ENCODE assay signal across 1 cellular context in the genomic region with DNA sequence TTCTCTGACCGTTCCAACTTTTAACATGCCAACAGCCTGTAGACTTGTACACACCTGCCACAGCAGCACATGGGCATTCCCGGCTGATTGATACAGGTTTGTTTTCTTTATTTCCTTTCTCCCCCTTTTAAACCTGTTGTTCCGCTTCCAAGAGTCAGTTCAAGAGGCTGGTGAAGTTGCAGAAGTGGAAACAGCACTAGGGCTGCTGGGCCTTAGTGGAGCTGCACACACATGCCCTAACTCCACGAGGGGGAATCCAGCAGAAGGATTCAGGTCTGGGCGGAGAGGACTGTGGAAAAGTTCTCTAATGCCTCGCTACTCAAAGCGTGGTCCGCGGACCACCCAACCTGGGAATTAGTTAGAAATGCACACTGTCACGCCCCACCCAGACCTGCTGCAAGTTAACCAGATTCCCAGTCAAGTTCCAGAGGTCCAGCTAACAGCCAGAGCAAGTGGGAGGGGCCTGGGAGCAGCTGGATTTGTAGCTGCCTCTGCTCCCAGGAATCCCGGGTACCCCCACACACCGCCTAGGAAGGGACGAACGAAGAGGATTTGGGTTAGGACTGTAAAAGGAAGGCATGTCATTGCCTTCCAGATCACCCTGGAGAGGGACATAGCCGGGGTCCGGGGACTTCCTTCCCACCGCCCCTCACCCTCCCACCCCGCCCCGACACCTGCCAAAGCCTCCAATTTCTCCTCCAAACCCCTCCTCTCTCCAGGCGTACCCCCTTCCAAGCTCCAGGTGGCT.
TF ChIP-seq lines count a peak whose summit lies in the region.

No MANE protein-coding gene starts in this region.

TF ChIP-seq in HepG2, 621 proteins besides CTCF, POLR2A, EP300 and RAD21 (continued from another document and continues in another):
- TF ChIP-seq, protein P1, sequence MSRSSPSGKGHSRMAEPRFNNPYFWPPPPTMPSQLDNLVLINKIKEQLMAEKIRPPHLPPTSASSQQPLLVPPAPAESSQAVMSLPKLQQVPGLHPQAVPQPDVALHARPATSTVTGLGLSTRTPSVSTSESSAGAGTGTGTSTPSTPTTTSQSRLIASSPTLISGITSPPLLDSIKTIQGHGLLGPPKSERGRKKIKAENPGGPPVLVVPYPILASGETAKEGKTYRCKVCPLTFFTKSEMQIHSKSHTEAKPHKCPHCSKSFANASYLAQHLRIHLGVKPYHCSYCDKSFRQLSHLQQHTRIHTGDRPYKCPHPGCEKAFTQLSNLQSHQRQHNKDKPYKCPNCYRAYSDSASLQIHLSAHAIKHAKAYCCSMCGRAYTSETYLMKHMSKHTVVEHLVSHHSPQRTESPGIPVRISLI (CRISPR knock-in tag; IDR thresholded peaks at IDR 0.05; ENCODE audit: borderline replicate concordance) = no peak
- TF ChIP-seq EZH2 (conservative IDR thresholded peaks at IDR 0.05; ENCODE audit: low read depth, low read length) (no peak), POGZ (CRISPR knock-in tag; IDR thresholded peaks at IDR 0.05) (no peak), TSC22D2 (CRISPR knock-in tag; IDR thresholded peaks at IDR 0.05; ENCODE audit: borderline replicate concordance) (0 out of 2 replicates have a peak, but pooled peaks have one; percentile 44), RBAK (CRISPR knock-in tag; IDR thresholded peaks at IDR 0.05) (no peak), FOSL2 (CRISPR knock-in tag; IDR thresholded peaks at IDR 0.05) (no peak; the same call in 1 of the 2 replicates), ZNF253 (CRISPR knock-in tag; IDR thresholded peaks at IDR 0.05; ENCODE audit: borderline replicate concordance) (no peak), SKI (IDR thresholded peaks at IDR 0.05; ENCODE audit: partially characterized antibody) (no peak), KLF15 (CRISPR knock-in tag; IDR thresholded peaks at IDR 0.05; ENCODE audit: borderline replicate concordance) (no peak), ONECUT2 (CRISPR knock-in tag; IDR thresholded peaks at IDR 0.05) (no peak), ZNF17 (CRISPR knock-in tag; IDR thresholded peaks at IDR 0.05) (no peak), ZNF550 (CRISPR knock-in tag; IDR thresholded peaks at IDR 0.05; ENCODE audit: borderline replicate concordance) (0 out of 2 replicates have a peak, but pooled peaks have one; percentile 24), TOE1 (CRISPR knock-in tag; IDR thresholded peaks at IDR 0.05) (no peak), ZNF619 (CRISPR knock-in tag; IDR thresholded peaks at IDR 0.05) (no peak), ZNF121 (CRISPR knock-in tag; IDR thresholded peaks at IDR 0.05) (no peak), ZNF703 (CRISPR knock-in tag; IDR thresholded peaks at IDR 0.05; ENCODE audit: borderline replicate concordance) (no peak), SP2 (CRISPR knock-in tag; IDR thresholded peaks at IDR 0.05) (no peak; the same call in 1 of the 2 replicates), ZNF136 (CRISPR knock-in tag; IDR thresholded peaks at IDR 0.05; ENCODE audit: low read depth) (no peak), JDP2 (CRISPR knock-in tag; IDR thresholded peaks at IDR 0.05; ENCODE audit: borderline replicate concordance) (no peak), HOXA7 (CRISPR knock-in tag; IDR thresholded peaks at IDR 0.05) (no peak)
- TF ChIP-seq, protein P2, sequence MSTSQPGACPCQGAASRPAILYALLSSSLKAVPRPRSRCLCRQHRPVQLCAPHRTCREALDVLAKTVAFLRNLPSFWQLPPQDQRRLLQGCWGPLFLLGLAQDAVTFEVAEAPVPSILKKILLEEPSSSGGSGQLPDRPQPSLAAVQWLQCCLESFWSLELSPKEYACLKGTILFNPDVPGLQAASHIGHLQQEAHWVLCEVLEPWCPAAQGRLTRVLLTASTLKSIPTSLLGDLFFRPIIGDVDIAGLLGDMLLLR (CRISPR knock-in tag; IDR thresholded peaks at IDR 0.05) = no peak
- TF ChIP-seq, protein P3, sequence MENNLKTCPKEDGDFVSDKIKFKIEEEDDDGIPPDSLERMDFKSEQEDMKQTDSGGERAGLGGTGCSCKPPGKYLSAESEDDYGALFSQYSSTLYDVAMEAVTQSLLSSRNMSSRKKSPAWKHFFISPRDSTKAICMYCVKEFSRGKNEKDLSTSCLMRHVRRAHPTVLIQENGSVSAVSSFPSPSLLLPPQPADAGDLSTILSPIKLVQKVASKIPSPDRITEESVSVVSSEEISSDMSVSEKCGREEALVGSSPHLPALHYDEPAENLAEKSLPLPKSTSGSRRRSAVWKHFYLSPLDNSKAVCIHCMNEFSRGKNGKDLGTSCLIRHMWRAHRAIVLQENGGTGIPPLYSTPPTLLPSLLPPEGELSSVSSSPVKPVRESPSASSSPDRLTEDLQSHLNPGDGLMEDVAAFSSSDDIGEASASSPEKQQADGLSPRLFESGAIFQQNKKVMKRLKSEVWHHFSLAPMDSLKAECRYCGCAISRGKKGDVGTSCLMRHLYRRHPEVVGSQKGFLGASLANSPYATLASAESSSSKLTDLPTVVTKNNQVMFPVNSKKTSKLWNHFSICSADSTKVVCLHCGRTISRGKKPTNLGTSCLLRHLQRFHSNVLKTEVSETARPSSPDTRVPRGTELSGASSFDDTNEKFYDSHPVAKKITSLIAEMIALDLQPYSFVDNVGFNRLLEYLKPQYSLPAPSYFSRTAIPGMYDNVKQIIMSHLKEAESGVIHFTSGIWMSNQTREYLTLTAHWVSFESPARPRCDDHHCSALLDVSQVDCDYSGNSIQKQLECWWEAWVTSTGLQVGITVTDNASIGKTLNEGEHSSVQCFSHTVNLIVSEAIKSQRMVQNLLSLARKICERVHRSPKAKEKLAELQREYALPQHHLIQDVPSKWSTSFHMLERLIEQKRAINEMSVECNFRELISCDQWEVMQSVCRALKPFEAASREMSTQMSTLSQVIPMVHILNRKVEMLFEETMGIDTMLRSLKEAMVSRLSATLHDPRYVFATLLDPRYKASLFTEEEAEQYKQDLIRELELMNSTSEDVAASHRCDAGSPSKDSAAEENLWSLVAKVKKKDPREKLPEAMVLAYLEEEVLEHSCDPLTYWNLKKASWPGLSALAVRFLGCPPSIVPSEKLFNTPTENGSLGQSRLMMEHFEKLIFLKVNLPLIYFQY (CRISPR knock-in tag; IDR thresholded peaks at IDR 0.05; ENCODE audit: borderline replicate concordance) = no peak
- TF ChIP-seq, protein P4, sequence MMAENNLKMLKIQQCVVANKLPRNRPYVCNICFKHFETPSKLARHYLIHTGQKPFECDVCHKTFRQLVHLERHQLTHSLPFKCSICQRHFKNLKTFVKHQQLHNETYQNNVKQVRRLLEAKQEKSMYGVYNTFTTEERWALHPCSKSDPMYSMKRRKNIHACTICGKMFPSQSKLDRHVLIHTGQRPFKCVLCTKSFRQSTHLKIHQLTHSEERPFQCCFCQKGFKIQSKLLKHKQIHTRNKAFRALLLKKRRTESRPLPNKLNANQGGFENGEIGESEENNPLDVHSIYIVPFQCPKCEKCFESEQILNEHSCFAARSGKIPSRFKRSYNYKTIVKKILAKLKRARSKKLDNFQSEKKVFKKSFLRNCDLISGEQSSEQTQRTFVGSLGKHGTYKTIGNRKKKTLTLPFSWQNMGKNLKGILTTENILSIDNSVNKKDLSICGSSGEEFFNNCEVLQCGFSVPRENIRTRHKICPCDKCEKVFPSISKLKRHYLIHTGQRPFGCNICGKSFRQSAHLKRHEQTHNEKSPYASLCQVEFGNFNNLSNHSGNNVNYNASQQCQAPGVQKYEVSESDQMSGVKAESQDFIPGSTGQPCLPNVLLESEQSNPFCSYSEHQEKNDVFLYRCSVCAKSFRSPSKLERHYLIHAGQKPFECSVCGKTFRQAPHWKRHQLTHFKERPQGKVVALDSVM (CRISPR knock-in tag; IDR thresholded peaks at IDR 0.05) = no peak
- TF ChIP-seq, protein P5, sequence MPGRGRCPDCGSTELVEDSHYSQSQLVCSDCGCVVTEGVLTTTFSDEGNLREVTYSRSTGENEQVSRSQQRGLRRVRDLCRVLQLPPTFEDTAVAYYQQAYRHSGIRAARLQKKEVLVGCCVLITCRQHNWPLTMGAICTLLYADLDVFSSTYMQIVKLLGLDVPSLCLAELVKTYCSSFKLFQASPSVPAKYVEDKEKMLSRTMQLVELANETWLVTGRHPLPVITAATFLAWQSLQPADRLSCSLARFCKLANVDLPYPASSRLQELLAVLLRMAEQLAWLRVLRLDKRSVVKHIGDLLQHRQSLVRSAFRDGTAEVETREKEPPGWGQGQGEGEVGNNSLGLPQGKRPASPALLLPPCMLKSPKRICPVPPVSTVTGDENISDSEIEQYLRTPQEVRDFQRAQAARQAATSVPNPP (CRISPR knock-in tag; IDR thresholded peaks at IDR 0.05) = no peak
- TF ChIP-seq, protein P6, sequence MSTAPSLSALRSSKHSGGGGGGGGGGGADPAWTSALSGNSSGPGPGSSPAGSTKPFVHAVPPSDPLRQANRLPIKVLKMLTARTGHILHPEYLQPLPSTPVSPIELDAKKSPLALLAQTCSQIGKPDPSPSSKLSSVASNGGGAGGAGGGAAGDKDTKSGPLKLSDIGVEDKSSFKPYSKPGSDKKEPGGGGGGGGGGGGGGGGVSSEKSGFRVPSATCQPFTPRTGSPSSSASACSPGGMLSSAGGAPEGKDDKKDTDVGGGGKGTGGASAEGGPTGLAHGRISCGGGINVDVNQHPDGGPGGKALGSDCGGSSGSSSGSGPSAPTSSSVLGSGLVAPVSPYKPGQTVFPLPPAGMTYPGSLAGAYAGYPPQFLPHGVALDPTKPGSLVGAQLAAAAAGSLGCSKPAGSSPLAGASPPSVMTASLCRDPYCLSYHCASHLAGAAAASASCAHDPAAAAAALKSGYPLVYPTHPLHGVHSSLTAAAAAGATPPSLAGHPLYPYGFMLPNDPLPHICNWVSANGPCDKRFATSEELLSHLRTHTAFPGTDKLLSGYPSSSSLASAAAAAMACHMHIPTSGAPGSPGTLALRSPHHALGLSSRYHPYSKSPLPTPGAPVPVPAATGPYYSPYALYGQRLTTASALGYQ (CRISPR knock-in tag; IDR thresholded peaks at IDR 0.05) = no peak
- TF ChIP-seq, protein P7, sequence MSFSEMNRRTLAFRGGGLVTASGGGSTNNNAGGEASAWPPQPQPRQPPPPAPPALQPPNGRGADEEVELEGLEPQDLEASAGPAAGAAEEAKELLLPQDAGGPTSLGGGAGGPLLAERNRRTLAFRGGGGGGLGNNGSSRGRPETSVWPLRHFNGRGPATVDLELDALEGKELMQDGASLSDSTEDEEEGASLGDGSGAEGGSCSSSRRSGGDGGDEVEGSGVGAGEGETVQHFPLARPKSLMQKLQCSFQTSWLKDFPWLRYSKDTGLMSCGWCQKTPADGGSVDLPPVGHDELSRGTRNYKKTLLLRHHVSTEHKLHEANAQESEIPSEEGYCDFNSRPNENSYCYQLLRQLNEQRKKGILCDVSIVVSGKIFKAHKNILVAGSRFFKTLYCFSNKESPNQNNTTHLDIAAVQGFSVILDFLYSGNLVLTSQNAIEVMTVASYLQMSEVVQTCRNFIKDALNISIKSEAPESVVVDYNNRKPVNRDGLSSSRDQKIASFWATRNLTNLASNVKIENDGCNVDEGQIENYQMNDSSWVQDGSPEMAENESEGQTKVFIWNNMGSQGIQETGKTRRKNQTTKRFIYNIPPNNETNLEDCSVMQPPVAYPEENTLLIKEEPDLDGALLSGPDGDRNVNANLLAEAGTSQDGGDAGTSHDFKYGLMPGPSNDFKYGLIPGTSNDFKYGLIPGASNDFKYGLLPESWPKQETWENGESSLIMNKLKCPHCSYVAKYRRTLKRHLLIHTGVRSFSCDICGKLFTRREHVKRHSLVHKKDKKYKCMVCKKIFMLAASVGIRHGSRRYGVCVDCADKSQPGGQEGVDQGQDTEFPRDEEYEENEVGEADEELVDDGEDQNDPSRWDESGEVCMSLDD (CRISPR knock-in tag; IDR thresholded peaks at IDR 0.05; ENCODE audit: borderline replicate concordance) = no peak; the same call in 1 of the 2 replicates
- TF ChIP-seq, protein P8, sequence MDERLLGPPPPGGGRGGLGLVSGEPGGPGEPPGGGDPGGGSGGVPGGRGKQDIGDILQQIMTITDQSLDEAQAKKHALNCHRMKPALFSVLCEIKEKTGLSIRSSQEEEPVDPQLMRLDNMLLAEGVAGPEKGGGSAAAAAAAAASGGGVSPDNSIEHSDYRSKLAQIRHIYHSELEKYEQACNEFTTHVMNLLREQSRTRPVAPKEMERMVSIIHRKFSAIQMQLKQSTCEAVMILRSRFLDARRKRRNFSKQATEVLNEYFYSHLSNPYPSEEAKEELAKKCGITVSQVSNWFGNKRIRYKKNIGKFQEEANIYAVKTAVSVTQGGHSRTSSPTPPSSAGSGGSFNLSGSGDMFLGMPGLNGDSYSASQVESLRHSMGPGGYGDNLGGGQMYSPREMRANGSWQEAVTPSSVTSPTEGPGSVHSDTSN (CRISPR knock-in tag; IDR thresholded peaks at IDR 0.05) = no peak
- TF ChIP-seq, protein P9, sequence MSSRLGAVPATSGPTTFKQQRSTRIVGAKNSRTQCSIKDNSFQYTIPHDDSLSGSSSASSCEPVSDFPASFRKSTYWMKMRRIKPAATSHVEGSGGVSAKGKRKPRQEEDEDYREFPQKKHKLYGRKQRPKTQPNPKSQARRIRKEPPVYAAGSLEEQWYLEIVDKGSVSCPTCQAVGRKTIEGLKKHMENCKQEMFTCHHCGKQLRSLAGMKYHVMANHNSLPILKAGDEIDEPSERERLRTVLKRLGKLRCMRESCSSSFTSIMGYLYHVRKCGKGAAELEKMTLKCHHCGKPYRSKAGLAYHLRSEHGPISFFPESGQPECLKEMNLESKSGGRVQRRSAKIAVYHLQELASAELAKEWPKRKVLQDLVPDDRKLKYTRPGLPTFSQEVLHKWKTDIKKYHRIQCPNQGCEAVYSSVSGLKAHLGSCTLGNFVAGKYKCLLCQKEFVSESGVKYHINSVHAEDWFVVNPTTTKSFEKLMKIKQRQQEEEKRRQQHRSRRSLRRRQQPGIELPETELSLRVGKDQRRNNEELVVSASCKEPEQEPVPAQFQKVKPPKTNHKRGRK (CRISPR knock-in tag; IDR thresholded peaks at IDR 0.05) = no peak
- TF ChIP-seq, protein P10, sequence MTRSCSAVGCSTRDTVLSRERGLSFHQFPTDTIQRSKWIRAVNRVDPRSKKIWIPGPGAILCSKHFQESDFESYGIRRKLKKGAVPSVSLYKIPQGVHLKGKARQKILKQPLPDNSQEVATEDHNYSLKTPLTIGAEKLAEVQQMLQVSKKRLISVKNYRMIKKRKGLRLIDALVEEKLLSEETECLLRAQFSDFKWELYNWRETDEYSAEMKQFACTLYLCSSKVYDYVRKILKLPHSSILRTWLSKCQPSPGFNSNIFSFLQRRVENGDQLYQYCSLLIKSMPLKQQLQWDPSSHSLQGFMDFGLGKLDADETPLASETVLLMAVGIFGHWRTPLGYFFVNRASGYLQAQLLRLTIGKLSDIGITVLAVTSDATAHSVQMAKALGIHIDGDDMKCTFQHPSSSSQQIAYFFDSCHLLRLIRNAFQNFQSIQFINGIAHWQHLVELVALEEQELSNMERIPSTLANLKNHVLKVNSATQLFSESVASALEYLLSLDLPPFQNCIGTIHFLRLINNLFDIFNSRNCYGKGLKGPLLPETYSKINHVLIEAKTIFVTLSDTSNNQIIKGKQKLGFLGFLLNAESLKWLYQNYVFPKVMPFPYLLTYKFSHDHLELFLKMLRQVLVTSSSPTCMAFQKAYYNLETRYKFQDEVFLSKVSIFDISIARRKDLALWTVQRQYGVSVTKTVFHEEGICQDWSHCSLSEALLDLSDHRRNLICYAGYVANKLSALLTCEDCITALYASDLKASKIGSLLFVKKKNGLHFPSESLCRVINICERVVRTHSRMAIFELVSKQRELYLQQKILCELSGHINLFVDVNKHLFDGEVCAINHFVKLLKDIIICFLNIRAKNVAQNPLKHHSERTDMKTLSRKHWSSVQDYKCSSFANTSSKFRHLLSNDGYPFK (CRISPR knock-in tag; IDR thresholded peaks at IDR 0.05; ENCODE audit: borderline replicate concordance) = 0 out of 2 replicates have a peak, but pooled peaks have one; percentile 48
- TF ChIP-seq, protein P11, sequence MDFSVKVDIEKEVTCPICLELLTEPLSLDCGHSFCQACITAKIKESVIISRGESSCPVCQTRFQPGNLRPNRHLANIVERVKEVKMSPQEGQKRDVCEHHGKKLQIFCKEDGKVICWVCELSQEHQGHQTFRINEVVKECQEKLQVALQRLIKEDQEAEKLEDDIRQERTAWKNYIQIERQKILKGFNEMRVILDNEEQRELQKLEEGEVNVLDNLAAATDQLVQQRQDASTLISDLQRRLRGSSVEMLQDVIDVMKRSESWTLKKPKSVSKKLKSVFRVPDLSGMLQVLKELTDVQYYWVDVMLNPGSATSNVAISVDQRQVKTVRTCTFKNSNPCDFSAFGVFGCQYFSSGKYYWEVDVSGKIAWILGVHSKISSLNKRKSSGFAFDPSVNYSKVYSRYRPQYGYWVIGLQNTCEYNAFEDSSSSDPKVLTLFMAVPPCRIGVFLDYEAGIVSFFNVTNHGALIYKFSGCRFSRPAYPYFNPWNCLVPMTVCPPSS (IDR thresholded peaks at IDR 0.05) = no peak
